ENCODE assay signal across 8 cellular contexts in the genomic region with DNA sequence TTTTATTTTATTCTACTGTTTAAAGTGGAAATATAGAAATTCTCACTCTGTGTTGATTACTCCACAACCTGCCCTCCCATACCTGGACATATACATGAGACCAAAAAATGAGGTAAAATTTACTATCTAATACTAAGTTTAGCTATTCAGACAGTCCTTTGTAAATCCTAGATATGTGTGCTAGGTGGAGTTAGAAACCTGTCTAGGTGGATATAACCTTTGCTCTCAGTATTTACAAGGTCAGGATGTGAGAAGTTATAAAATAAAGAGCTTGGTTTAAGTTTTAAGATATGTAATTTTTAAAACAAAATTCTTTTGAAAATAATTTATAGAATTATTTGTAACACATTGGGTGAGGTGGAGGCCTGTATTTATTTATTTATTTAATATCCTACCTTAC.
"Had no signal": no experiment of that assay in that cellular context is flagged by ENCODE, and none has a peak within 500 bp of the region (broad histone marks: within the 10 kb centered on the region; RNA-seq: fewer than 3 reads in every experiment).

No MANE protein-coding gene starts in this region.

- ATAC-seq: HepG2, K562 had no signal

- H3K27ac ChIP-seq: HL-60, KMS-11 had no signal

- H3K4me2 ChIP-seq: KMS-11 had no signal

- DNase-seq: IMR-90, KBM-7, KG1 had no signal

- H3K4me3 ChIP-seq: K562 had no signal

- H3K9ac ChIP-seq: KMS-11 had no signal

- FAIRE-seq: HepG2, HTR-8/SVneo, K562 had no signal
